1 cellular context compared by ENCODE assay signal in the genomic region with DNA sequence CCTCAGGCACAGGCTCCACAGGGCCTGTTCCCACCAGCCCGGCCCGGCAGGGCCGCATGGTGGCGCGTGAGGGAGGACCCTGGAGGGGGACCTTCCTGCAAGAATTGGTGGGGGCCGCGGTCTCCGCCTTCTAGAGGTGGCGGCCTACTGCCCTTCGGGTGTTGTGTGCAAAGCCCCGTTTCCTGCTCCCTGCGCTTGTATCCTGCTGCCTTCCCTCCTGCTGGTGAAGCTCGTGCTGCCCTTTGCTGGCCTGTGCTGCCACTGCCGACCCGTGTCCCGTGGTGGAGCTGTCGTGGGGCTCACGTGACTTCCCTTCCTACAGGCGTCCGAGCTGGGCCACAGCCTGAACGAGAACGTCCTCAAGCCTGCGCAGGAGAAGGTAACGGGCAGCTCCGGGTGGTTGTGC.
TF ChIP-seq lines count a peak whose summit lies in the region.

No MANE protein-coding gene starts in this region.

TF ChIP-seq in K562, 482 proteins besides CTCF, POLR2A, EP300 and RAD21:
- no peak for TF ChIP-seq BRCA1 (IDR thresholded peaks at IDR 0.05)
- TF ChIP-seq BRCA1 (CRISPR knock-in tag; IDR thresholded peaks at IDR 0.05), result no peak
- no peak for TF ChIP-seq ARID1B (IDR thresholded peaks at IDR 0.05)
- TF ChIP-seq ZNF431 (CRISPR knock-in tag; IDR thresholded peaks at IDR 0.05), result no peak
- TF ChIP-seq NFYB (IDR thresholded peaks at IDR 0.05; ENCODE audit: extremely low read depth, insufficient read length), result no peak
- no peak for TF ChIP-seq ZFPM2 (CRISPR knock-in tag; IDR thresholded peaks at IDR 0.05)
- TF ChIP-seq COPS2 (conservative IDR thresholded peaks at IDR 0.05), result no peak
- TF ChIP-seq NFATC3 (IDR thresholded peaks at IDR 0.05), result no peak
- no peak for TF ChIP-seq CSDE1 (IDR thresholded peaks at IDR 0.05)
- TF ChIP-seq, protein P1, sequence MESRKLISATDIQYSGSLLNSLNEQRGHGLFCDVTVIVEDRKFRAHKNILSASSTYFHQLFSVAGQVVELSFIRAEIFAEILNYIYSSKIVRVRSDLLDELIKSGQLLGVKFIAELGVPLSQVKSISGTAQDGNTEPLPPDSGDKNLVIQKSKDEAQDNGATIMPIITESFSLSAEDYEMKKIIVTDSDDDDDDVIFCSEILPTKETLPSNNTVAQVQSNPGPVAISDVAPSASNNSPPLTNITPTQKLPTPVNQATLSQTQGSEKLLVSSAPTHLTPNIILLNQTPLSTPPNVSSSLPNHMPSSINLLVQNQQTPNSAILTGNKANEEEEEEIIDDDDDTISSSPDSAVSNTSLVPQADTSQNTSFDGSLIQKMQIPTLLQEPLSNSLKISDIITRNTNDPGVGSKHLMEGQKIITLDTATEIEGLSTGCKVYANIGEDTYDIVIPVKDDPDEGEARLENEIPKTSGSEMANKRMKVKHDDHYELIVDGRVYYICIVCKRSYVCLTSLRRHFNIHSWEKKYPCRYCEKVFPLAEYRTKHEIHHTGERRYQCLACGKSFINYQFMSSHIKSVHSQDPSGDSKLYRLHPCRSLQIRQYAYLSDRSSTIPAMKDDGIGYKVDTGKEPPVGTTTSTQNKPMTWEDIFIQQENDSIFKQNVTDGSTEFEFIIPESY (CRISPR knock-in tag; IDR thresholded peaks at IDR 0.05), result peak; percentile 47; the same call in 1 of the 2 replicates
- TF ChIP-seq PHB (CRISPR knock-in tag; IDR thresholded peaks at IDR 0.05), result no peak
- peak; percentile 64 for TF ChIP-seq POLR2G (IDR thresholded peaks at IDR 0.05; ENCODE audit: low read depth, low read length)
- TF ChIP-seq TEAD4 (IDR thresholded peaks at IDR 0.05; ENCODE audit: low read length), result no peak
- no peak for TF ChIP-seq TEAD4 (CRISPR knock-in tag; IDR thresholded peaks at IDR 0.05; ENCODE audit: borderline replicate concordance)
- no peak for TF ChIP-seq FOXM1 (IDR thresholded peaks at IDR 0.05; ENCODE audit: low read depth)
- no peak for TF ChIP-seq FOXM1 (CRISPR knock-in tag; IDR thresholded peaks at IDR 0.05; ENCODE audit: low read depth)
- TF ChIP-seq POLR2AphosphoS2 (IDR thresholded peaks at IDR 0.05; ENCODE audit: low read length), result 0 out of 2 replicates have a peak, but pooled peaks have one; percentile 26
- no peak for TF ChIP-seq ZNF140 (CRISPR knock-in tag; IDR thresholded peaks at IDR 0.05)
